31 cellular contexts compared by ENCODE assay signal in the genomic region with DNA sequence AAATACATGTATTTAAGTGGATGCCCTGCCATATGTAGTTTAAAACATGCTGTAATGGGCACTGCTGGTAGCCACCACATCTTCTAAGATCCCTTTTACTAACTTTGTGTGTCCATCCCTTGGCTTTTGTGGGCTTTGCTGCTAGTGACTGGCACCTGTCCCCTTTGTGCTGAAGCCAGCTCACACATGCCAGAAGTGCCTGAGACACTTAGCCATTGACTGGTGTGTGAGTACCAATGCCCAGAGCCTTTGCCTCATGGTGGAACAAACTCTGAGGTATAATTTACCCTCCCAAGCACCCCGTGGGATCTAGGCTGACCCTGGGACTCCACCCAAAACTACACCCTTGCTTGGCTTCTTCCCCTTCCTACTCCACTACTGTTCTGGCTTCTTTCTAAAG. TPM values are rescaled to one million over a fixed set of nuclear protein-coding genes. Genes with fewer than 3 reads are reported as not detected.
"Had no signal": no experiment of that assay in that cellular context is flagged by ENCODE, and none has a peak within 500 bp of the region (broad histone marks: within the 10 kb centered on the region; RNA-seq: fewer than 3 reads in every experiment).

No MANE protein-coding gene starts in this region.

- H3K4me3 Mint-ChIP-seq: activated B cell treated with CpG ODN at 0.5 μM for 24 hours; activated CD8-positive, alpha-beta T cell treated with anti-CD3 and anti-CD28 coated beads for 36 hours; activated naive CD8-positive, alpha-beta T cell; activated T-cell treated with anti-CD3 and anti-CD28 coated beads, Interleukin-2, amount 50 U/mL, for 4 hours; activated T-helper 17 cell treated with anti-CD3 and anti-CD28 coated beads, Interleukin-2, amount 50 U/mL, for 72 hours; dendritic cell treated with granulocyte-macrophage colony-stimulating factor and Interleukin-4, amounts not matched to agents 40 ng/mL and 50 ng/mL, for 4 days; endodermal cell; T-helper 17 cell; T-helper 2 cell treated with Interferon-gamma antibody and Interleukin-4, amounts not matched to agents 5 μg/mL and 100 μg/mL, for 36 hours had no signal

- H3K27me3 Mint-ChIP-seq: activated B cell treated with CpG ODN at 0.5 μM for 24 hours; dendritic cell treated with granulocyte-macrophage colony-stimulating factor and Interleukin-4, amounts not matched to agents 40 ng/mL and 50 ng/mL, for 4 days had no signal

- H3K9me3 ChIP-seq: body of pancreas, colonic mucosa had no signal

- H3K4me3 ChIP-seq: body of pancreas, cardiac muscle cell, colonic mucosa, dorsolateral prefrontal cortex had no signal

- H3K4me1 ChIP-seq: body of pancreas, colonic mucosa had no signal

- H3K36me3 Mint-ChIP-seq: activated naive CD8-positive, alpha-beta T cell had no signal

- H3K4me1 Mint-ChIP-seq: activated B cell treated with CpG ODN at 0.5 μM for 24 hours; activated T-helper 17 cell treated with anti-CD3 and anti-CD28 coated beads, Interleukin-2, amount 50 U/mL, for 72 hours; T-helper 17 cell had no signal

- H3K27ac Mint-ChIP-seq: activated B cell treated with CpG ODN at 0.5 μM for 24 hours; activated CD8-positive, alpha-beta T cell treated with anti-CD3 and anti-CD28 coated beads for 36 hours; activated naive CD8-positive, alpha-beta T cell; activated T-helper 17 cell treated with anti-CD3 and anti-CD28 coated beads, Interleukin-2, amount 50 U/mL, for 72 hours; dendritic cell treated with granulocyte-macrophage colony-stimulating factor and Interleukin-4, amounts not matched to agents 40 ng/mL and 50 ng/mL, for 4 days; endodermal cell; T-helper 17 cell; T-helper 2 cell treated with Interferon-gamma antibody and Interleukin-4, amounts not matched to agents 5 μg/mL and 100 μg/mL, for 36 hours had no signal

- H3K27me3 ChIP-seq: body of pancreas, cardiac muscle cell, colonic mucosa had no signal

- H3K27ac ChIP-seq: body of pancreas, cardiac muscle cell, colonic mucosa, dorsolateral prefrontal cortex, WERI-Rb-1 had no signal

- H3K9me3 Mint-ChIP-seq: activated B cell treated with CpG ODN at 0.5 μM for 24 hours; activated CD8-positive, alpha-beta T cell treated with anti-CD3 and anti-CD28 coated beads for 36 hours; activated T-cell treated with anti-CD3 and anti-CD28 coated beads, Interleukin-2, amount 50 U/mL, for 4 hours; activated T-helper 17 cell treated with anti-CD3 and anti-CD28 coated beads, Interleukin-2, amount 50 U/mL, for 72 hours; dendritic cell treated with granulocyte-macrophage colony-stimulating factor and Interleukin-4, amounts not matched to agents 40 ng/mL and 50 ng/mL, for 4 days; T-helper 2 cell treated with Interferon-gamma antibody and Interleukin-4, amounts not matched to agents 5 μg/mL and 100 μg/mL, for 36 hours had no signal

- H3K36me3 ChIP-seq: cardiac muscle cell, colonic mucosa, WERI-Rb-1 had no signal

- DNase-seq: activated B cell treated with CpG ODN at 0.5 μM for 24 hours; activated CD4-positive, alpha-beta T cell treated with anti-CD3 and anti-CD28 coated beads for 48 hours; activated CD4-positive, alpha-beta T cell treated with anti-CD3 and anti-CD28 coated beads, Interleukin-2, amount 50 U/mL, for 1 hour; activated CD4-positive, alpha-beta T cell treated with anti-CD3 and anti-CD28 coated beads, Interleukin-2, amount 50 U/mL, for 48 hours; activated CD8-positive, alpha-beta memory T cell treated with anti-CD3 and anti-CD28 coated beads for 24 hours; activated CD8-positive, alpha-beta T cell treated with anti-CD3 and anti-CD28 coated beads for 36 hours; activated effector memory CD4-positive, alpha-beta T cell treated with Interleukin-2 at 50 U/mL for 16 hours; activated gamma-delta T cell treated with Interleukin-2 at 50 U/mL for 16 hours; activated naive CD4-positive, alpha-beta T cell treated with anti-CD3 and anti-CD28 coated beads, Interleukin-2, amount 50 U/mL, for 16 hours; activated naive CD4-positive, alpha-beta T cell treated with Interleukin-2 at 50 U/mL for 16 hours; activated T-cell treated with anti-CD3 and anti-CD28 coated beads, Interleukin-2, amount 50 U/mL, for 4 hours; amniotic stem cell; aorta; body of pancreas; central memory CD4-positive, alpha-beta T cell; cerebellar nuclear complex; colonic mucosa; dorsolateral prefrontal cortex; effector memory CD4-positive, alpha-beta T cell; endodermal cell; foreskin fibroblast; head of caudate nucleus; T-helper 1 cell; T-helper 17 cell; T1000; WERI-Rb-1 had no signal

RNA-seq across cellular contexts. Expression of gene ARHGAP6, which starts 33.0 kb away (rescaled TPM):
- total RNA-seq: activated CD8-positive, alpha-beta T cell treated with anti-CD3 and anti-CD28 coated beads for 36 hours; activated T-helper 17 cell treated with anti-CD3 and anti-CD28 coated beads, Interleukin-2, amount 50 U/mL, for 72 hours had no signal
